ENCODE assay signal across 16 cellular contexts in the genomic region with DNA sequence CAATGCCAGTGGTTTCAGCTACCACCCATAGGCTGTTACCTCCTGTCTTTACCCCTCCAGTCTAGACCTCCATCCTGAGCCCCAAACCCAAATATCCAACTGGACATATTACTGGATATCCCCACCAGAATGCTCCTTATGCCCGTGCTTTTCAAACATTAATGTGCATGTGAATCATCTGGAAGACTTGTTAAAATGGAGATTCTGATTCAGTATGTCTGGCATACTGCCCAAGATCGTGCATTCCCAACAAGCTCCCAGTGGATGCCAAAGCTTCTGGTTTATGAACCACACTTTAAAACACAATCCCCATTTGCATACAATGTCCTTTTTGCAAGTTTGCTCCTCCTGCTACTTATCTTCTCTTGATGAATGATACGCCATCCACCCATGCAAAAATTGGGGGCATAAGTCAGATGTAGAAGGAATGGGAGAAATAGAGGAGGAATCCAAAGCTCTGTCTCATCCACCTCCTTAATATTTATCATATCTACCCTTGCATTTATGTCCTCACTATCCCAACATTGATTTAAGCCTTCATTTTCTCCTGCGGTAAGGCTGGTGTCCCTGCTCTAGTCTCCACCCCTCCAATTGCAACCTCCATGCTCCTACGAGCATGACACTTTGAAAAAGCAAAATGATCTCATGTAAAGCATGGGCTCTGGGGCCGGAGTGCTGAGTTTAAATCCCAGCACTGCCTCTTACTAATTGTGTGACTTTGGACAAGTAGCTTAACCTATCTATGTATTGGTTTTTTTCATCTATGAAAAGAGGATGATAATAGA. TPM values are rescaled to one million over a fixed set of nuclear protein-coding genes. Genes with fewer than 3 reads are reported as not detected.
A peak's percentile ranks its signal among the peaks of the same experiment; 100 is the strongest.
DNase-seq lines count a peak whose midpoint lies in the region; ATAC-seq, FAIRE-seq and TF ChIP-seq lines count a peak whose summit lies in the region.
"Had no signal": no experiment of that assay in that cellular context is flagged by ENCODE, and none has a peak within 500 bp of the region (broad histone marks: within the 10 kb centered on the region; RNA-seq: fewer than 3 reads in every experiment).

No MANE protein-coding gene starts in this region.

- no peak overlapping the region for H3K4me3 Mint-ChIP-seq in activated T-helper 1 cell treated with anti-CD3 and anti-CD28 coated beads, Interleukin-12 subunit alpha, Interleukin-12 subunit beta, Interleukin-2, Interleukin-4 antibody, amounts not matched to agents 30 ng/mL and 10 ng/mL and 1 ng/mL, durations not matched to agents 14 hours and 24 hours and 36 hours
- no peak overlapping the region for H3K4me3 Mint-ChIP-seq in CD8-positive, alpha-beta T cell
- H3K4me3 Mint-ChIP-seq: H9 had no signal

- no peak overlapping the region for H3K27ac Mint-ChIP-seq in activated T-helper 1 cell treated with anti-CD3 and anti-CD28 coated beads, Interleukin-12 subunit alpha, Interleukin-12 subunit beta, Interleukin-2, Interleukin-4 antibody, amounts not matched to agents 30 ng/mL and 10 ng/mL and 1 ng/mL, durations not matched to agents 14 hours and 24 hours and 36 hours
- H3K27ac Mint-ChIP-seq in CD8-positive, alpha-beta T cell = no peak overlapping the region
- H3K27ac Mint-ChIP-seq: H9 had no signal

- intact Hi-C loops in activated T-helper 1 cell treated with anti-CD3 and anti-CD28 coated beads, Interleukin-12 subunit alpha, Interleukin-12 subunit beta, Interleukin-2, Interleukin-4 antibody, amounts not matched to agents 30 ng/mL and 10 ng/mL and 1 ng/mL, durations not matched to agents 14 hours and 24 hours and 36 hours (cut with micrococcal nuclease) = no loop called here
- intact Hi-C loops in right lobe of liver (cut with DNase I) = no loop called here
- intact Hi-C loops in CD8-positive, alpha-beta T cell (cut with DNase I, micrococcal nuclease) = no loop called here

- peak overlapping the region; percentile 37 for H3K4me2 ChIP-seq in osteoblast (ENCODE audit: insufficient read depth, low read length)

- ATAC-seq in right lobe of liver = no peak
- no peak for ATAC-seq in CD8-positive, alpha-beta T cell

- peaks cover 24% of the 10 kb centered on the region for H3K27me3 Mint-ChIP-seq in activated T-helper 1 cell treated with anti-CD3 and anti-CD28 coated beads, Interleukin-12 subunit alpha, Interleukin-12 subunit beta, Interleukin-2, Interleukin-4 antibody, amounts not matched to agents 30 ng/mL and 10 ng/mL and 1 ng/mL, durations not matched to agents 14 hours and 24 hours and 36 hours (ENCODE audit: insufficient read depth)
- peaks cover 8% of the 10 kb centered on the region for H3K27me3 Mint-ChIP-seq in CD8-positive, alpha-beta T cell (ENCODE audit: low read depth)

- no peaks in the 10 kb centered on the region for H3K36me3 Mint-ChIP-seq in activated T-helper 1 cell treated with anti-CD3 and anti-CD28 coated beads, Interleukin-12 subunit alpha, Interleukin-12 subunit beta, Interleukin-2, Interleukin-4 antibody, amounts not matched to agents 30 ng/mL and 10 ng/mL and 1 ng/mL, durations not matched to agents 14 hours and 24 hours and 36 hours (ENCODE audit: low read depth)
- no peaks in the 10 kb centered on the region for H3K36me3 Mint-ChIP-seq in CD8-positive, alpha-beta T cell

- H4K20me1 ChIP-seq in osteoblast (ENCODE audit: insufficient read depth, low read length) = no peaks in the 10 kb centered on the region

- no peak for TF ChIP-seq POLR2A in right lobe of liver (IDR thresholded peaks at IDR 0.05)

- no peaks in the 10 kb centered on the region for H3K9me3 Mint-ChIP-seq in activated T-helper 1 cell treated with anti-CD3 and anti-CD28 coated beads, Interleukin-12 subunit alpha, Interleukin-12 subunit beta, Interleukin-2, Interleukin-4 antibody, amounts not matched to agents 30 ng/mL and 10 ng/mL and 1 ng/mL, durations not matched to agents 14 hours and 24 hours and 36 hours
- H3K9me3 Mint-ChIP-seq in CD8-positive, alpha-beta T cell = no peaks in the 10 kb centered on the region

- H2AFZ ChIP-seq in osteoblast (ENCODE audit: low read length) = no peak overlapping the region

- H3K27ac ChIP-seq in epithelial cell of prostate (no peak overlapping the region), osteoblast (ENCODE audit: low read depth, low read length) (peak overlapping the region; percentile 43), right lobe of liver (no peak overlapping the region)
- no peak overlapping the region for H3K27ac ChIP-seq in CD8-positive, alpha-beta T cell (ENCODE audit: low read depth, low read length)
- H3K27ac ChIP-seq: neutrophil had no signal

- FAIRE-seq in RCC 7860 (lab: Jason Lieb, UNC) = peak; percentile 90
- FAIRE-seq: GM12891 had no signal

- CTCF ChIA-PET in CD8-positive, alpha-beta T cell (lab: Charles Lee) = no interaction called here

- H3K36me3 ChIP-seq in osteoblast (ENCODE audit: insufficient read depth, low read length) (no peaks in the 10 kb centered on the region), right lobe of liver (no peaks in the 10 kb centered on the region)
- no peaks in the 10 kb centered on the region for H3K36me3 ChIP-seq in CD8-positive, alpha-beta T cell (ENCODE audit: insufficient read depth, low read length)
- H3K36me3 ChIP-seq: neutrophil had no signal

- no peaks in the 10 kb centered on the region for H3K79me2 ChIP-seq in osteoblast (ENCODE audit: insufficient read depth, low read length)

- peaks cover 17% of the 10 kb centered on the region for H3K4me1 ChIP-seq in osteoblast (ENCODE audit: insufficient read depth, low read length)
- H3K4me1 ChIP-seq in right lobe of liver = no peaks in the 10 kb centered on the region
- no peaks in the 10 kb centered on the region for H3K4me1 ChIP-seq in CD8-positive, alpha-beta T cell (ENCODE audit: insufficient read depth, low read length)

- no peak for TF ChIP-seq CTCF in osteoblast (IDR thresholded peaks at IDR 0.05; ENCODE audit: extremely low read depth, low read depth, low read length)
- TF ChIP-seq CTCF in right lobe of liver (IDR thresholded peaks at IDR 0.05) = no peak
- TF ChIP-seq CTCF in CD8-positive, alpha-beta T cell (IDR thresholded peaks at IDR 0.05) = no peak

- 45% methylated on average over 6 of the region's 6 CpGs for WGBS in right lobe of liver (ENCODE audit: insufficient coverage, low coverage, low lambda C conversion rate, missing lambda C conversion rate)

- H3K4me3 ChIP-seq in osteoblast (ENCODE audit: insufficient read depth, low read length) = peak overlapping the region; percentile 4
- H3K4me3 ChIP-seq in right lobe of liver = no peak overlapping the region
- no peak overlapping the region for H3K4me3 ChIP-seq in CD8-positive, alpha-beta T cell (ENCODE audit: low read depth, low read length)

- DNase-seq in Daoy (ENCODE audit: low read depth) = peak; percentile 71
- DNase-seq in RCC 7860 (ENCODE audit: low spot score) = peak; percentile 53
- DNase-seq in epithelial cell of prostate (ENCODE audit: low read depth, low spot score) = peak; percentile 18
- peak; percentile 90 for DNase-seq in osteoblast (ENCODE audit: insufficient read length, low spot score, missing footprints)
- no peak for DNase-seq in activated T-helper 1 cell treated with anti-CD3 and anti-CD28 coated beads, Interleukin-12 subunit alpha, Interleukin-12 subunit beta, Interleukin-2, Interleukin-4 antibody, amounts not matched to agents 30 ng/mL and 10 ng/mL and 1 ng/mL, durations not matched to agents 14 hours and 24 hours and 36 hours (ENCODE audit: low spot score)
- no peak for DNase-seq in NCI-H1417 (lab: John Stamatoyannopoulos, UW)
- no peak for DNase-seq in right lobe of liver
- no peak for DNase-seq in CD8-positive, alpha-beta T cell
- DNase-seq: activated CD4-positive, CD25-positive, alpha-beta regulatory T cell treated with anti-CD3 and anti-CD28 coated beads, Interleukin-2, amount 50 U/mL, for 72 hours; central memory CD4-positive, alpha-beta T cell; H9; NCI-H748 treated with DMSO at 0.1 percent for 48 hours; stimulated activated CD4-positive, alpha-beta T cell treated with anti-CD3 and anti-CD28 coated beads, Interleukin-2, amount 100 ng/mL, for 48 hours; stimulated activated naive CD4-positive, alpha-beta T cell treated with Interleukin-2 at 50 U/mL for 16 hours had no signal

- H3K9me3 ChIP-seq in osteoblast (ENCODE audit: low read depth, low read length) = no peaks in the 10 kb centered on the region
- H3K9me3 ChIP-seq in right lobe of liver = no peaks in the 10 kb centered on the region
- H3K9me3 ChIP-seq in CD8-positive, alpha-beta T cell (ENCODE audit: low read length) = no peaks in the 10 kb centered on the region
- H3K9me3 ChIP-seq: neutrophil had no signal

- H3K27me3 ChIP-seq in osteoblast (ENCODE audit: insufficient read depth, low read length) = no peaks in the 10 kb centered on the region
- no peaks in the 10 kb centered on the region for H3K27me3 ChIP-seq in right lobe of liver
- H3K27me3 ChIP-seq in CD8-positive, alpha-beta T cell (ENCODE audit: insufficient read depth, low read length) = no peaks in the 10 kb centered on the region

- POLR2A ChIA-PET in CD8-positive, alpha-beta T cell (lab: Charles Lee) = no interaction called here

- no peaks in the 10 kb centered on the region for H3K4me1 Mint-ChIP-seq in activated T-helper 1 cell treated with anti-CD3 and anti-CD28 coated beads, Interleukin-12 subunit alpha, Interleukin-12 subunit beta, Interleukin-2, Interleukin-4 antibody, amounts not matched to agents 30 ng/mL and 10 ng/mL and 1 ng/mL, durations not matched to agents 14 hours and 24 hours and 36 hours (ENCODE audit: low read depth)
- H3K4me1 Mint-ChIP-seq in CD8-positive, alpha-beta T cell (ENCODE audit: low read depth) = no peaks in the 10 kb centered on the region

RNA-seq across cellular contexts. Expression of gene PGRMC1, which starts 7.4 kb away (rescaled TPM):
- 212 and 216 TPM in 2 replicates for total RNA-seq in Daoy (2014; rRNA removed; shearing (Covaris generic))
- total RNA-seq in osteoblast = 118 and 124 TPM in 2 replicates
- 41.1 and 41.6 TPM in 2 replicates for total RNA-seq in activated T-helper 1 cell treated with anti-CD3 and anti-CD28 coated beads, Interleukin-12 subunit alpha, Interleukin-12 subunit beta, Interleukin-2, Interleukin-4 antibody, amounts not matched to agents 30 ng/mL and 10 ng/mL and 1 ng/mL, durations not matched to agents 14 hours and 24 hours and 36 hours
- 100 to 1,000 TPM; 182 to 455 (median 239) TPM for total RNA-seq in right lobe of liver
- 10 to 100 TPM; 15.2 to 18.4 TPM for total RNA-seq in CD8-positive, alpha-beta T cell

Comparison
In these comparisons a context has a peak if more than half of its experiments do, and no peak if none do; other contexts are left out.
1. DNase-seq: peak in Daoy (single experiment), RCC 7860 (single experiment), epithelial cell of prostate (single experiment) and osteoblast (single experiment); none in activated T-helper 1 cell treated with anti-CD3 and anti-CD28 coated beads, Interleukin-12 subunit alpha, Interleukin-12 subunit beta, Interleukin-2, Interleukin-4 antibody, amounts not matched to agents 30 ng/mL and 10 ng/mL and 1 ng/mL, durations not matched to agents 14 hours and 24 hours and 36 hours (single experiment), NCI-H1417 (0 of 3), right lobe of liver (0 of 3) and CD8-positive, alpha-beta T cell (0 of 7).